29 cellular contexts compared by ENCODE assay signal in genomic region chr7:118232837-118233236, GRCh38. TPM values are rescaled to one million over a fixed set of nuclear protein-coding genes. Genes with fewer than 3 reads are reported as not detected.
DNase-seq lines count a peak whose midpoint lies in the region; ATAC-seq and TF ChIP-seq lines count a peak whose summit lies in the region.
"Had no signal": no experiment of that assay in that cellular context is flagged by ENCODE, and none has a peak within 500 bp of the region (broad histone marks: within the 10 kb centered on the region; RNA-seq: fewer than 3 reads in every experiment).

No MANE protein-coding gene starts in this region.

- TF ChIP-seq CTCF in kidney epithelial cell (IDR thresholded peaks at IDR 0.05; ENCODE audit: insufficient read depth, low read length, poor library complexity, severe bottlenecking): no peak
- TF ChIP-seq CTCF in uterus (IDR thresholded peaks at IDR 0.05): no peak

- H3K9me3 ChIP-seq in uterus: no peaks in the 10 kb centered on the region
- H3K9me3 ChIP-seq: SJSA1, testis had no signal

- H3K36me3 ChIP-seq in kidney epithelial cell (ENCODE audit: control insufficient read depth, insufficient read depth, low read length) (no peaks in the 10 kb centered on the region), uterus (no peaks in the 10 kb centered on the region)
- H3K36me3 ChIP-seq: SJSA1 had no signal

- DNase-seq in COLO829 (ENCODE audit: low spot score): peak; percentile 59
- DNase-seq in HT1080 (ENCODE audit: low read depth): peak; percentile 74
- peak; percentile 17 for DNase-seq in amniotic epithelial cell (ENCODE audit: low read depth)
- peak; percentile 16 for DNase-seq in kidney epithelial cell (ENCODE audit: low read depth)
- DNase-seq in ACHN: no peak
- DNase-seq in uterus: no peak
- no peak for DNase-seq in medulla oblongata (ENCODE audit: extremely low spot score)
- DNase-seq: activated CD4-positive, alpha-beta T cell treated with anti-CD3 and anti-CD28 coated beads for 4 hours; activated naive CD4-positive, alpha-beta T cell treated with anti-CD3 and anti-CD28 coated beads, Interleukin-2, amount 10 ng/mL, durations not matched to agents 7 days and 5 days; activated T-cell treated with anti-CD3 and anti-CD28 coated beads, Interleukin-2, amount 50 U/mL, for 72 hours; anterior cingulate cortex; cerebellar nuclear complex; left ventricle myocardium superior; NCI-H1417 treated with DMSO at 0.1 percent for 48 hours; NCI-H446 treated with DMSO at 0.1 percent for 48 hours; PC-9; right cardiac atrium; stimulated activated CD4-positive, alpha-beta T cell treated with anti-CD3 and anti-CD28 coated beads, Interleukin-12 subunit alpha, Interleukin-12 subunit beta, amount 100 ng/mL, for 4 hours; stimulated activated CD4-positive, alpha-beta T cell treated with anti-CD3 and anti-CD28 coated beads, Interleukin-4, amount 100 ng/mL, for 24 hours; stimulated activated naive CD4-positive, alpha-beta T cell; T-helper 17 cell; testis had no signal

- in situ Hi-C loops in ACHN (cut with HindIII; ENCODE audit: low pct_ligation_motif_present, low pct_unique_long_range_greater_than_20kb, low sequenced_read_pairs): no loop called here

- intact Hi-C loops in uterus (cut with DNase I; ENCODE audit: low total_unique reads): no loop called here

- H3K4me1 ChIP-seq in uterus: no peaks in the 10 kb centered on the region
- H3K4me1 ChIP-seq: SJSA1, testis had no signal

- no peak for ATAC-seq in GM19463 (IDR thresholded peaks at IDR 0.05; ENCODE audit: unreplicated experiment)
- ATAC-seq: activated T-cell treated with anti-CD3 and anti-CD28 coated beads, Interleukin-2, amount 50 U/mL, for 72 hours; left ventricle myocardium superior; natural killer cell treated with Interleukin-12 subunit alpha and Interleukin-12 subunit beta and Interleukin-15 and Interleukin-18, amount 100 ng/mL, for 72 hours; right cardiac atrium; T-helper 17 cell had no signal

- H3K27me3 ChIP-seq in kidney epithelial cell (ENCODE audit: control insufficient read depth, insufficient read depth, low read length): no peaks in the 10 kb centered on the region
- no peaks in the 10 kb centered on the region for H3K27me3 ChIP-seq in uterus
- H3K27me3 ChIP-seq: hepatocyte, SJSA1, testis had no signal

- no peak for TF ChIP-seq POLR2A in uterus (IDR thresholded peaks at IDR 0.05)

- H3K4me3 ChIP-seq in kidney epithelial cell (ENCODE audit: low read depth, low read length): no peak overlapping the region
- H3K4me3 ChIP-seq in uterus: no peak overlapping the region
- H3K4me3 ChIP-seq: hepatocyte, PC-9, SJSA1, testis had no signal

- H3K27ac ChIP-seq in uterus: no peak overlapping the region
- H3K27ac ChIP-seq: hepatocyte, PC-9, SJSA1, testis had no signal

RNA-seq across cellular contexts. Expression of gene ANKRD7, which starts 8.3 kb away (rescaled TPM):
- 0.27 and 0.74 TPM in 2 replicates for total RNA-seq in HT1080 (2014; rRNA removed; shearing (Covaris generic))
- 0.08 and 0.51 TPM in 2 replicates for polyA plus RNA-seq in HT1080 (2015; cell fraction: cytosol; rRNA removed)
- polyA plus RNA-seq in HT1080 (2015; cell fraction: nucleus; rRNA removed): not detected in 2 replicates
- total RNA-seq in kidney epithelial cell: 1.0 and 1.2 TPM in 2 replicates
- 1 to 10 TPM in 1 of 4 donors, not detected in 3; 4.8 TPM for total RNA-seq in uterus
- total RNA-seq: natural killer cell treated with Interleukin-12 subunit alpha and Interleukin-12 subunit beta and Interleukin-15 and Interleukin-18, amount 100 ng/mL, for 72 hours; osteocyte had no signal
- polyA plus RNA-seq: CD14-positive monocyte, IgD-negative memory B cell had no signal

RNA-seq across cellular contexts. Expression of gene LSM8, which starts 48.9 kb away (rescaled TPM):
- 56.7 and 83.1 TPM in 2 replicates for total RNA-seq in HT1080 (2014; rRNA removed; shearing (Covaris generic))
- 62.8 and 81.3 TPM in 2 replicates for polyA plus RNA-seq in HT1080 (2015; cell fraction: cytosol; rRNA removed)
- polyA plus RNA-seq in HT1080 (2015; cell fraction: nucleus; rRNA removed): 56.2 and 60.6 TPM in 2 replicates
- total RNA-seq in kidney epithelial cell: 50.9 and 82.2 TPM in 2 replicates
- 10 to 100 TPM; 14.1 to 60.4 (median 38.5) TPM for total RNA-seq in uterus

Comparison
In these comparisons a context has a peak if more than half of its experiments do, and no peak if none do; other contexts are left out.
1. DNase-seq: peak in COLO829 (single experiment), HT1080 (single experiment), amniotic epithelial cell (single experiment) and kidney epithelial cell (single experiment); none in ACHN (single experiment), uterus (0 of 2) and medulla oblongata (single experiment).